ENCODE assay signal across 9 cellular contexts in genomic region chr1:92951141-92951582, GRCh38. TPM values are rescaled to one million over a fixed set of nuclear protein-coding genes. Genes with fewer than 3 reads are reported as not detected.
DNase-seq lines count a peak whose midpoint lies in the region; ATAC-seq, FAIRE-seq and TF ChIP-seq lines count a peak whose summit lies in the region.
"Had no signal": no experiment of that assay in that cellular context is flagged by ENCODE, and none has a peak within 500 bp of the region (broad histone marks: within the 10 kb centered on the region; RNA-seq: fewer than 3 reads in every experiment).

No MANE protein-coding gene starts in this region.

- H3K4me3 ChIP-seq in CD8-positive, alpha-beta memory T cell (ENCODE audit: low read length), result no peak overlapping the region
- no peak overlapping the region for H3K4me3 ChIP-seq in SJSA1
- H3K4me3 ChIP-seq in fibroblast of villous mesenchyme (ENCODE audit: low read depth, low read length), result no peak overlapping the region

- H3K9me3 ChIP-seq in CD8-positive, alpha-beta memory T cell (ENCODE audit: low read length), result no peaks in the 10 kb centered on the region
- no peaks in the 10 kb centered on the region for H3K9me3 ChIP-seq in SJSA1 (replicated peaks)

- peak overlapping the region; percentile 5 for H3K27ac ChIP-seq in CD8-positive, alpha-beta memory T cell (ENCODE audit: low read depth, low read length)
- H3K27ac ChIP-seq in SJSA1, result peak overlapping the region; percentile 90

- no peak overlapping the region for H3K4me3 Mint-ChIP-seq in CD8-positive, alpha-beta memory T cell
- H3K4me3 Mint-ChIP-seq in immature natural killer cell, result no peak overlapping the region

- no peaks in the 10 kb centered on the region for H3K27me3 ChIP-seq in CD8-positive, alpha-beta memory T cell (ENCODE audit: insufficient read depth, low read length, poor library complexity, severe bottlenecking)
- no peaks in the 10 kb centered on the region for H3K27me3 ChIP-seq in SJSA1 (replicated peaks)

- POLR2A ChIA-PET in CD8-positive, alpha-beta memory T cell (lab: Charles Lee), result no interaction called here

- ATAC-seq in GM18907 (IDR thresholded peaks at IDR 0.05; ENCODE audit: unreplicated experiment), result peak; percentile 52
- peak; percentile 67 for ATAC-seq in HG03066 (IDR thresholded peaks at IDR 0.05; ENCODE audit: low read depth, unreplicated experiment)

- peaks cover 48% of the 10 kb centered on the region for H3K4me1 ChIP-seq in CD8-positive, alpha-beta memory T cell (ENCODE audit: insufficient read depth, low read length)
- H3K4me1 ChIP-seq in SJSA1 (replicated peaks), result peaks cover 37% of the 10 kb centered on the region

- no peak for FAIRE-seq in urothelium cell line (lab: Jason Lieb, UNC)
- FAIRE-seq: TTC549 had no signal

- DNase-seq in CD8-positive, alpha-beta memory T cell, result peak in 1 of 5 donors; percentile 36
- DNase-seq in SJSA1 (ENCODE audit: low read depth in 1 of 2, low spot score in 2 of 2), result peak; percentile 55 to 76
- peak; percentile 76 for DNase-seq in fibroblast of villous mesenchyme (ENCODE audit: low read depth)
- DNase-seq in urothelium cell line (ENCODE audit: low spot score), result peak; percentile 20
- no peak for DNase-seq in DMS 273 (lab: John Stamatoyannopoulos, UW; ENCODE audit: unreplicated experiment)
- no peak for DNase-seq in immature natural killer cell

- no peaks in the 10 kb centered on the region for H3K36me3 Mint-ChIP-seq in CD8-positive, alpha-beta memory T cell
- H3K36me3 Mint-ChIP-seq in immature natural killer cell, result no peaks in the 10 kb centered on the region

- no peaks in the 10 kb centered on the region for H3K27me3 Mint-ChIP-seq in CD8-positive, alpha-beta memory T cell
- H3K27me3 Mint-ChIP-seq in immature natural killer cell (ENCODE audit: low read depth in 3 of 3), result no peaks in the 10 kb centered on the region

- peaks cover 30 to 41% (median 38%) of the 10 kb centered on the region in 3 donors for H3K4me1 Mint-ChIP-seq in CD8-positive, alpha-beta memory T cell
- H3K4me1 Mint-ChIP-seq in immature natural killer cell, result peaks cover 28 to 35% of the 10 kb centered on the region in 2 donors

- no peaks in the 10 kb centered on the region for H3K36me3 ChIP-seq in CD8-positive, alpha-beta memory T cell (ENCODE audit: insufficient read depth, low read length)
- no peaks in the 10 kb centered on the region; the same call in 1 of the 2 replicates for H3K36me3 ChIP-seq in SJSA1

- CTCF ChIA-PET in CD8-positive, alpha-beta memory T cell (lab: Charles Lee), result interaction anchor here (0.9 to 2.2 kb wide), 4 partner anchors 9 to 96 kb away, joined by 3 to 11 read pairs (median 6); partner anchors contain the start of gene DIPK1A

- no peak for TF ChIP-seq CTCF in fibroblast of villous mesenchyme (IDR thresholded peaks at IDR 0.05; ENCODE audit: insufficient read depth, low read depth, low read length)

- H3K27ac Mint-ChIP-seq in CD8-positive, alpha-beta memory T cell, result no peak overlapping the region
- no peak overlapping the region for H3K27ac Mint-ChIP-seq in immature natural killer cell

- H3K9me3 Mint-ChIP-seq in CD8-positive, alpha-beta memory T cell, result no peaks in the 10 kb centered on the region
- no peaks in the 10 kb centered on the region for H3K9me3 Mint-ChIP-seq in immature natural killer cell

RNA-seq across cellular contexts. Expression of gene DIPK1A, which starts 10.1 kb away (rescaled TPM):
- 10 to 100 TPM; 10.9 to 12.9 TPM for total RNA-seq in CD8-positive, alpha-beta memory T cell
- polyA plus RNA-seq in CD8-positive, alpha-beta memory T cell, result 15.7 TPM
- 22.6 and 23.6 TPM in 2 replicates for total RNA-seq in SJSA1 (2014; rRNA removed; shearing (Covaris generic))
- total RNA-seq in fibroblast of villous mesenchyme, result 19.0 and 39.3 TPM in 2 replicates
- 10 to 100 TPM; 10.9 to 32.4 (median 27.0) TPM for polyA plus RNA-seq in immature natural killer cell

Comparison
In these comparisons a context has a peak if more than half of its experiments do, and no peak if none do; other contexts are left out.
1. DNase-seq: peak in SJSA1 (2 of 2), fibroblast of villous mesenchyme (single experiment) and urothelium cell line (single experiment); none in DMS 273 (single experiment) and immature natural killer cell (0 of 3).